In genomic region chr3:22960326-22960984, GRCh38 we compare ENCODE assay signal across 8 cellular contexts.
DNase-seq lines count a peak whose midpoint lies in the region; ATAC-seq and TF ChIP-seq lines count a peak whose summit lies in the region.

No MANE protein-coding gene starts in this region.

- TF ChIP-seq CTCF in choroid plexus epithelial cell (conservative IDR thresholded peaks at IDR 0.05; ENCODE audit: low read depth, low read length) (peak; percentile 89), lower lobe of right lung (IDR thresholded peaks at IDR 0.05) (peak; percentile 75)

- H3K9me3 ChIP-seq in lower lobe of right lung, result no peaks in the 10 kb centered on the region

- ATAC-seq in Right ventricle myocardium superior (ENCODE audit: poor library complexity) (peak; percentile 71), Right ventricle myocardium inferior (no peak), HG02642 (IDR thresholded peaks at IDR 0.05; ENCODE audit: poor library complexity, unreplicated experiment) (peak; percentile 29), lower lobe of right lung (peak; percentile 50 to 74), HG02840 (IDR thresholded peaks at IDR 0.05; ENCODE audit: low FRiP score, unreplicated experiment) (no peak)

- H3K27ac ChIP-seq in lower lobe of right lung, result no peak overlapping the region

- no peak overlapping the region for H3K4me3 ChIP-seq in choroid plexus epithelial cell (ENCODE audit: low read depth, low read length)
- no peak overlapping the region for H3K4me3 ChIP-seq in lower lobe of right lung

- H3K27me3 ChIP-seq in lower lobe of right lung (ENCODE audit: low read depth), result no peaks in the 10 kb centered on the region

- H3K4me1 ChIP-seq in lower lobe of right lung, result peaks cover 11% of the 10 kb centered on the region

- intact Hi-C loops in Right ventricle myocardium superior (cut with DNase I), result loop anchor here (2.0 kb wide), 1 partner anchor 396 kb away; no protein-coding TSS in a partner anchor
- intact Hi-C loops in Right ventricle myocardium inferior (cut with DNase I), result no loop called here
- intact Hi-C loops in lower lobe of right lung (cut with DNase I), result no loop called here

- DNase-seq in Right ventricle myocardium superior, result peak; percentile 43
- DNase-seq in Right ventricle myocardium inferior (ENCODE audit: missing footprints), result no peak
- DNase-seq in NCI-H748 (lab: John Stamatoyannopoulos, UW; ENCODE audit: unreplicated experiment), result peak; percentile 63
- DNase-seq in choroid plexus epithelial cell (ENCODE audit: low read depth), result peak; percentile 69
- DNase-seq in lower lobe of right lung, result no peak
- no peak for DNase-seq in HuH-7.5 (ENCODE audit: low spot score)

- no peaks in the 10 kb centered on the region for H3K36me3 ChIP-seq in lower lobe of right lung

Comparison
In these comparisons a context has a peak if more than half of its experiments do, and no peak if none do; other contexts are left out.
1. ATAC-seq: peak in Right ventricle myocardium superior (single experiment), HG02642 (single experiment) and lower lobe of right lung (2 of 2); none in Right ventricle myocardium inferior (single experiment) and HG02840 (single experiment).
2. DNase-seq: peak in Right ventricle myocardium superior (single experiment), NCI-H748 (single experiment) and choroid plexus epithelial cell (single experiment); none in Right ventricle myocardium inferior (single experiment), lower lobe of right lung (single experiment) and HuH-7.5 (single experiment).